Comparison of ENCODE assay signal across 8 cellular contexts in the genomic region with DNA sequence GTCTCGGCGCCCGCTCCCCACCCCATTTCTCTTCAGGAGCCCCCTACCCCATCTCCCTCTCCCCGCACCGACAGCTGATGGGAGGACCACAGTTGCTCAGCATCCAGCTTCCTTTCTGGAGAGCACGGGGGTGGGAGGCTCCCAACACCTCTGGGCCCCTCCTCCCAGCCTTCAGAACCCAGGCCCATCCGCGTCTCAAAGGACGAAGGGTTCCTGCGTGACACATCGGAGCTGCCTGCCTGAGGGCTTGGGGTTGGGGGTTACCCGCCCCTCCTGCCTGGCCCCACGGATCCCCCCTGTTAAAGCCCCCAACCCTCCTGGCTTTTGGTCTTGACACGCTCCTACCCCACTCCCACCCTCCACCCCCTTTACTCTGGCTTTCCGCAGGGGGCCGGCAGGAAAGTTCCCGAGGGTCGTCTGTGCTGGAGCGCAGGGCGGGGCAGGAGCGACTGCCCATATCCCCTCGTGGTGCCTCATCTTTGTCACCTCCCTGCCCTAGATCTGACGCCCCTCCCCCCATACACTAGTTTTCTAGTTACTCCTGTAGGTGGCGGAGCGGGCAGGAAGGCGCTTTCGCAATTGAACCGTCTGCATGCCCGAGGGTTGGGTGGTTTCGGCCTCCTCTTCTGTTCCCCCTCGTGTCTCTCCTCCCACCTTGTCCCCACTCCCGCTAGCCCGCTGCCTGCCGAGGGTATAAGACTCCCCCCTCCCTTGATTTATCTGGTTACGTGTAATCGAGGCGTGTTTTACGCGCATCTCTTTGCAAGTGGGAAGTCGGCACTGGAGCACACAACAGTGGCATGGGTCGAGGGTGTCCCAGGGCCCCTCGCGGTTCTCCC. TPM values are rescaled to one million over a fixed set of nuclear protein-coding genes. Genes with fewer than 3 reads are reported as not detected.
DNase-seq lines count a peak whose midpoint lies in the region; ATAC-seq and TF ChIP-seq lines count a peak whose summit lies in the region.

No MANE protein-coding gene starts in this region.

- peak; percentile 80 for TF ChIP-seq CTCF in WERI-Rb-1 (IDR thresholded peaks at IDR 0.05; ENCODE audit: low read depth, low read length)
- TF ChIP-seq CTCF in breast epithelium (IDR thresholded peaks at IDR 0.05), result peak; percentile 57 to 68 (median 65)

- H3K27me3 ChIP-seq in WERI-Rb-1 (ENCODE audit: insufficient read depth, low read depth, severe bottlenecking), result no peaks in the 10 kb centered on the region
- peaks cover 0 to 31% of the 10 kb centered on the region in 2 donors for H3K27me3 ChIP-seq in breast epithelium
- H3K27me3 ChIP-seq in skeletal muscle tissue (ENCODE audit: control insufficient read depth in 3 of 3, insufficient read depth in 3 of 3, low read length in 3 of 3), result peaks cover 6 to 22% (median 11%) of the 10 kb centered on the region in 3 donors

- H3K9ac ChIP-seq in skeletal muscle tissue (ENCODE audit: low read depth in 1 of 3, low read length in 3 of 3), result peak overlapping the region; percentile 89 to 97 (median 94)

- H3K9me3 ChIP-seq in WERI-Rb-1 (ENCODE audit: severe bottlenecking) (no peaks in the 10 kb centered on the region), breast epithelium (no peaks in the 10 kb centered on the region), skeletal muscle tissue (ENCODE audit: control insufficient read depth in 3 of 3, low read length in 3 of 3) (no peaks in the 10 kb centered on the region)

- H3K36me3 ChIP-seq in WERI-Rb-1, result peaks cover 14% of the 10 kb centered on the region
- no peaks in the 10 kb centered on the region for H3K36me3 ChIP-seq in breast epithelium
- H3K36me3 ChIP-seq in skeletal muscle tissue (ENCODE audit: control insufficient read depth in 3 of 3, insufficient read depth in 3 of 3, low read length in 3 of 3), result peaks cover 7 to 13% (median 10%) of the 10 kb centered on the region in 3 donors

- peak overlapping the region; percentile 94 for H3K4me3 ChIP-seq in WERI-Rb-1 (ENCODE audit: low read depth, low read length)
- peak overlapping the region; percentile 96 to 100 (median 97) for H3K4me3 ChIP-seq in breast epithelium
- peak overlapping the region; percentile 75 to 88 (median 88) for H3K4me3 ChIP-seq in skeletal muscle tissue (ENCODE audit: low read length in 3 of 3)

- H3K4me1 ChIP-seq in breast epithelium, result peaks cover 0 to 3% of the 10 kb centered on the region in 2 donors
- H3K4me1 ChIP-seq in skeletal muscle tissue (ENCODE audit: control insufficient read depth in 3 of 3, insufficient read depth in 3 of 3, low read length in 3 of 3), result peaks cover 15 to 29% (median 20%) of the 10 kb centered on the region in 3 donors

- TF ChIP-seq POLR2A in GM15510 (IDR thresholded peaks at IDR 0.05; ENCODE audit: borderline replicate concordance, extremely low read depth, insufficient read length) (peak; percentile 31), breast epithelium (IDR thresholded peaks at IDR 0.05) (no peak)

- ATAC-seq in HG03378 (IDR thresholded peaks at IDR 0.05; ENCODE audit: unreplicated experiment), result no peak

- intact Hi-C loops in breast epithelium (cut with DNase I; ENCODE audit: low total_unique reads), result no loop called here

- H3K27ac ChIP-seq in WERI-Rb-1 (peak overlapping the region; percentile 75), breast epithelium (peak overlapping the region; percentile 86 to 89), skeletal muscle tissue (ENCODE audit: low read depth, low read length) (peak overlapping the region; percentile 84)

- DNase-seq in M059J (ENCODE audit: low read depth), result peak; percentile 17
- DNase-seq in WERI-Rb-1, result peak; percentile 92
- peak; percentile 71 to 80 for DNase-seq in breast epithelium (ENCODE audit: low spot score in 2 of 2)
- DNase-seq in iPS-NIHi11 (ENCODE audit: low spot score), result peak; percentile 89
- no peak for DNase-seq in NCI-H1105 (lab: John Stamatoyannopoulos, UW)

RNA-seq across cellular contexts. Expression of a gene that starts 0.9 kb away (rescaled TPM):
- 89.9 and 101 TPM in 2 replicates for total RNA-seq in M059J (2014; rRNA removed; shearing (Covaris generic))
- 10 to 100 TPM; 34.7 to 84.0 (median 62.6) TPM for total RNA-seq in breast epithelium
- total RNA-seq in skeletal muscle tissue, result 9.4 TPM

RNA-seq across cellular contexts. Expression of a gene that starts 4.7 kb away (rescaled TPM):
- not detected in 2 replicates for total RNA-seq in M059J (2014; rRNA removed; shearing (Covaris generic))
- 1 to 10 TPM in 2 of 3 donors, not detected in 1; 1.0 to 2.4 TPM for total RNA-seq in breast epithelium
- not detected for total RNA-seq in skeletal muscle tissue

RNA-seq across cellular contexts. Expression of a gene that starts 12.7 kb away (rescaled TPM):
- not detected in 2 replicates for total RNA-seq in M059J (2014; rRNA removed; shearing (Covaris generic))
- total RNA-seq in breast epithelium, result not detected
- 3.7 TPM for total RNA-seq in skeletal muscle tissue

RNA-seq across cellular contexts. Expression of a gene that starts 20.4 kb away (rescaled TPM):
- not detected in 2 replicates for total RNA-seq in M059J (2014; rRNA removed; shearing (Covaris generic))
- total RNA-seq in breast epithelium, result under 1 TPM in 2 of 3 donors, not detected in 1; 0.29 to 0.48 TPM
- under 0.01 TPM for total RNA-seq in skeletal muscle tissue

RNA-seq across cellular contexts. Expression of a gene that starts 44.6 kb away (rescaled TPM):
- total RNA-seq in M059J (2014; rRNA removed; shearing (Covaris generic)), result 0.30 and 2.8 TPM in 2 replicates
- total RNA-seq in breast epithelium, result 10 to 100 TPM; 15.4 to 55.3 (median 37.0) TPM
- 2.6 TPM for total RNA-seq in skeletal muscle tissue
